Comparison of ENCODE assay signal across 1 cellular context in the genomic region with DNA sequence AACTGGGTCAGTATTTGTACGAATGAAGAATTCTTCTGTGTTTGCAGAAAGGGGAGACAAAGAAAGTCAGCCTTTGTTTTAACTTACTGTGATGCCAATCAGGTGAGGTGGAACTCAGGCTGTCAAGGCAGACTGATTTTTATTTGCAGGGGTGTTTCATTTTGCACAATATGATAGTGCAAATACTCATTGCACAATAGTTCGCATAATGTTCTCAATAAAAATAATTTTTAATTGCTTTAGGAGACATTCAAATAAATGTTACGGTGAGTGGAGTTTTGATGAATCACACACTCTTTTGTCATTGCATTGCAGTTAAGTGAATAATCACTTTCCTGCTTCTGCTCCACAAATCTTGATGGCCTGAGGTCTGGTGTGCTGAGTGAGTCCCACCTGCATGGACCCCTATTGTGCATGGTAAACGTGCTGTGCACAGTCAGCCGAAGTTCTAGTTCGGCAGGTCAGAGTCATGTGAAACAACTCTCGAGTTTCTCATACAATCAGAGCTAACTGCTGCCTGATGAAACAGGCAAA.
TF ChIP-seq lines count a peak whose summit lies in the region.

No MANE protein-coding gene starts in this region.

TF ChIP-seq in SK-N-SH, 30 proteins besides CTCF, POLR2A, EP300 and RAD21:
- TF ChIP-seq, protein P1, sequence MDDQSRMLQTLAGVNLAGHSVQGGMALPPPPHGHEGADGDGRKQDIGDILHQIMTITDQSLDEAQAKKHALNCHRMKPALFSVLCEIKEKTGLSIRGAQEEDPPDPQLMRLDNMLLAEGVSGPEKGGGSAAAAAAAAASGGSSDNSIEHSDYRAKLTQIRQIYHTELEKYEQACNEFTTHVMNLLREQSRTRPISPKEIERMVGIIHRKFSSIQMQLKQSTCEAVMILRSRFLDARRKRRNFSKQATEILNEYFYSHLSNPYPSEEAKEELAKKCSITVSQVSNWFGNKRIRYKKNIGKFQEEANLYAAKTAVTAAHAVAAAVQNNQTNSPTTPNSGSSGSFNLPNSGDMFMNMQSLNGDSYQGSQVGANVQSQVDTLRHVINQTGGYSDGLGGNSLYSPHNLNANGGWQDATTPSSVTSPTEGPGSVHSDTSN (IDR thresholded peaks at IDR 0.05): no peak
- TF ChIP-seq SMC3 (IDR thresholded peaks at IDR 0.05; ENCODE audit: low read depth, low read length) (no peak), MXI1 (IDR thresholded peaks at IDR 0.05; ENCODE audit: low read depth, low read length) (no peak), TCF12 (IDR thresholded peaks at IDR 0.05) (no peak), POLR2AphosphoS5 (IDR thresholded peaks at IDR 0.05; ENCODE audit: low read depth, low read length) (no peak), RXRA (IDR thresholded peaks at IDR 0.05; ENCODE audit: borderline replicate concordance, low read depth) (no peak), SIN3A (IDR thresholded peaks at IDR 0.05; ENCODE audit: borderline replicate concordance, low read depth, low read length) (no peak), NFIC (IDR thresholded peaks at IDR 0.05; ENCODE audit: borderline replicate concordance) (no peak), ELF1 (IDR thresholded peaks at IDR 0.05) (no peak)
- TF ChIP-seq, protein P2, sequence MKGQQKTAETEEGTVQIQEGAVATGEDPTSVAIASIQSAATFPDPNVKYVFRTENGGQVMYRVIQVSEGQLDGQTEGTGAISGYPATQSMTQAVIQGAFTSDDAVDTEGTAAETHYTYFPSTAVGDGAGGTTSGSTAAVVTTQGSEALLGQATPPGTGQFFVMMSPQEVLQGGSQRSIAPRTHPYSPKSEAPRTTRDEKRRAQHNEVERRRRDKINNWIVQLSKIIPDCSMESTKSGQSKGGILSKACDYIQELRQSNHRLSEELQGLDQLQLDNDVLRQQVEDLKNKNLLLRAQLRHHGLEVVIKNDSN (IDR thresholded peaks at IDR 0.05; ENCODE audit: borderline replicate concordance, low read depth): no peak
- TF ChIP-seq, protein P3, sequence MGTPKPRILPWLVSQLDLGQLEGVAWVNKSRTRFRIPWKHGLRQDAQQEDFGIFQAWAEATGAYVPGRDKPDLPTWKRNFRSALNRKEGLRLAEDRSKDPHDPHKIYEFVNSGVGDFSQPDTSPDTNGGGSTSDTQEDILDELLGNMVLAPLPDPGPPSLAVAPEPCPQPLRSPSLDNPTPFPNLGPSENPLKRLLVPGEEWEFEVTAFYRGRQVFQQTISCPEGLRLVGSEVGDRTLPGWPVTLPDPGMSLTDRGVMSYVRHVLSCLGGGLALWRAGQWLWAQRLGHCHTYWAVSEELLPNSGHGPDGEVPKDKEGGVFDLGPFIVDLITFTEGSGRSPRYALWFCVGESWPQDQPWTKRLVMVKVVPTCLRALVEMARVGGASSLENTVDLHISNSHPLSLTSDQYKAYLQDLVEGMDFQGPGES (IDR thresholded peaks at IDR 0.05; ENCODE audit: low read depth, low read length): no peak
- TF ChIP-seq, protein P4, sequence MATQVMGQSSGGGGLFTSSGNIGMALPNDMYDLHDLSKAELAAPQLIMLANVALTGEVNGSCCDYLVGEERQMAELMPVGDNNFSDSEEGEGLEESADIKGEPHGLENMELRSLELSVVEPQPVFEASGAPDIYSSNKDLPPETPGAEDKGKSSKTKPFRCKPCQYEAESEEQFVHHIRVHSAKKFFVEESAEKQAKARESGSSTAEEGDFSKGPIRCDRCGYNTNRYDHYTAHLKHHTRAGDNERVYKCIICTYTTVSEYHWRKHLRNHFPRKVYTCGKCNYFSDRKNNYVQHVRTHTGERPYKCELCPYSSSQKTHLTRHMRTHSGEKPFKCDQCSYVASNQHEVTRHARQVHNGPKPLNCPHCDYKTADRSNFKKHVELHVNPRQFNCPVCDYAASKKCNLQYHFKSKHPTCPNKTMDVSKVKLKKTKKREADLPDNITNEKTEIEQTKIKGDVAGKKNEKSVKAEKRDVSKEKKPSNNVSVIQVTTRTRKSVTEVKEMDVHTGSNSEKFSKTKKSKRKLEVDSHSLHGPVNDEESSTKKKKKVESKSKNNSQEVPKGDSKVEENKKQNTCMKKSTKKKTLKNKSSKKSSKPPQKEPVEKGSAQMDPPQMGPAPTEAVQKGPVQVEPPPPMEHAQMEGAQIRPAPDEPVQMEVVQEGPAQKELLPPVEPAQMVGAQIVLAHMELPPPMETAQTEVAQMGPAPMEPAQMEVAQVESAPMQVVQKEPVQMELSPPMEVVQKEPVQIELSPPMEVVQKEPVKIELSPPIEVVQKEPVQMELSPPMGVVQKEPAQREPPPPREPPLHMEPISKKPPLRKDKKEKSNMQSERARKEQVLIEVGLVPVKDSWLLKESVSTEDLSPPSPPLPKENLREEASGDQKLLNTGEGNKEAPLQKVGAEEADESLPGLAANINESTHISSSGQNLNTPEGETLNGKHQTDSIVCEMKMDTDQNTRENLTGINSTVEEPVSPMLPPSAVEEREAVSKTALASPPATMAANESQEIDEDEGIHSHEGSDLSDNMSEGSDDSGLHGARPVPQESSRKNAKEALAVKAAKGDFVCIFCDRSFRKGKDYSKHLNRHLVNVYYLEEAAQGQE (IDR thresholded peaks at IDR 0.05; ENCODE audit: low read depth, low read length): no peak
